ENCODE assay signal across 14 cellular contexts in the genomic region with DNA sequence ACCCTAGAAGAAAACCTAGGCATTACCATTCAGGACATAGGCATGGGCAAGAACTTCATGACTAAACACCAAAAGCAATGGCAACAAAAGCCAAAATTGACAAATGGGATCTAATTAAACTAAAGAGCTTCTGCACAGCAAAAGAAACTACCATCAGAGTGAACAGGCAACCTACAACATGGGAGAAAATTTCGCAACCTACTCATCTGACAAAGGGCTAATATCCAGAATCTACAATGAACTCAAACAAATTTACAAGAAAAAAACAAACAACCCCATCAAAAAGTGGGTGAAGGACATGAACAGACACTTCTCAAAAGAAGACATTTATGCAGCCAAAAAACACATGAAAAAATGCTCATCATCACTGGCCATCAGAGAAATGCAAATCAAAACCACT. TPM values are rescaled to one million over a fixed set of nuclear protein-coding genes. Genes with fewer than 3 reads are reported as not detected.
"Had no signal": no experiment of that assay in that cellular context is flagged by ENCODE, and none has a peak within 500 bp of the region (broad histone marks: within the 10 kb centered on the region; RNA-seq: fewer than 3 reads in every experiment).

No MANE protein-coding gene starts in this region.

RNA-seq across cellular contexts. Expression of gene NMU, which starts 12.0 kb away (rescaled TPM):
- total RNA-seq: activated B cell treated with CpG ODN at 0.5 μM for 24 hours; activated CD4-positive, alpha-beta T cell treated with anti-CD3 and anti-CD28 coated beads, Interleukin-2, amount 10 ng/mL, durations not matched to agents 24 days and 14 days; activated CD8-positive, alpha-beta memory T cell treated with anti-CD3 and anti-CD28 coated beads, Interleukin-2, amount 10 ng/mL, durations not matched to agents 7 days and 5 days; activated CD8-positive, alpha-beta T cell treated with anti-CD3 and anti-CD28 coated beads, Interleukin-2, amount 10 ng/mL, durations not matched to agents 7 days and 5 days; T-helper 1 cell treated with Interleukin-12 subunit alpha and Interleukin-12 subunit beta and Interleukin-4 antibody, amounts not matched to agents 30 ng/mL and 1 ng/mL, for 36 hours; T-helper 17 cell; T-helper 2 cell treated with Interferon-gamma antibody and Interleukin-4, amounts not matched to agents 100 ng/mL and 5 ng/mL, for 36 hours had no signal

RNA-seq across cellular contexts. Expression of gene PDCL2, which starts 32.0 kb away (rescaled TPM):
- total RNA-seq: activated B cell treated with CpG ODN at 0.5 μM for 24 hours; activated CD4-positive, alpha-beta memory T cell treated with anti-CD3 and anti-CD28 coated beads for 36 hours; activated CD4-positive, alpha-beta memory T cell treated with anti-CD3 and anti-CD28 coated beads, Interleukin-2, amount 10 ng/mL, durations not matched to agents 7 days and 5 days; activated CD4-positive, alpha-beta T cell treated with anti-CD3 and anti-CD28 coated beads for 36 hours; activated CD4-positive, alpha-beta T cell treated with anti-CD3 and anti-CD28 coated beads, Interleukin-2, amount 10 ng/mL, durations not matched to agents 24 days and 14 days; activated CD4-positive, alpha-beta T cell treated with anti-CD3 and anti-CD28 coated beads, Interleukin-2, amount 10 ng/mL, durations not matched to agents 7 days and 5 days; activated CD8-positive, alpha-beta memory T cell treated with anti-CD3 and anti-CD28 coated beads for 36 hours; activated CD8-positive, alpha-beta memory T cell treated with anti-CD3 and anti-CD28 coated beads, Interleukin-2, amount 10 ng/mL, durations not matched to agents 7 days and 5 days; activated CD8-positive, alpha-beta T cell treated with anti-CD3 and anti-CD28 coated beads for 36 hours; activated CD8-positive, alpha-beta T cell treated with anti-CD3 and anti-CD28 coated beads, Interleukin-2, amount 10 ng/mL, durations not matched to agents 7 days and 5 days; T-helper 1 cell treated with Interleukin-12 subunit alpha and Interleukin-12 subunit beta and Interleukin-4 antibody, amounts not matched to agents 30 ng/mL and 1 ng/mL, for 36 hours; T-helper 17 cell; T-helper 2 cell treated with Interferon-gamma antibody and Interleukin-4, amounts not matched to agents 100 ng/mL and 5 ng/mL, for 36 hours; WTC11 had no signal
